ENCODE assay signal across 30 cellular contexts in the genomic region with DNA sequence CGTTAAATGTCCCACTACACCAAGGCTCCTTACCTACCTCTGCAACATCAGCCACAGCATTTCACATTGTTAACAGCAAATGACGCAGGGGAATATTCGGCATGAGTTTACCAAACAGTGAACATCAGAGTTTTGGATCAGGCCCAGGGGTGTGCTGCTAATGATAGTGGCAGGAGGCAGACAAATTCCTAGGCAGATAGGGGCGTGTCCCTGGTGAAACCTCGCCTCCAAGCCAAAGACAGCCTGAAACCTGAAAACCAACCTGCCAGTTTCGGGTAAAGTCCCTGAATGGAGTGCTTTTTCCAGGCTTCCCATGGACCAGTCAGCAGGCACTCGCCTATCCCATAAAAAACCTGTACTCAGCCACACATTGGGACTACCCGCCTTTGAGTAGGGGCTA.
"Had no signal": no experiment of that assay in that cellular context is flagged by ENCODE, and none has a peak within 500 bp of the region (broad histone marks: within the 10 kb centered on the region; RNA-seq: fewer than 3 reads in every experiment).

No MANE protein-coding gene starts in this region.

- H3K9ac ChIP-seq: SK-N-SH had no signal

- DNase-seq: activated CD4-positive, alpha-beta T cell treated with anti-CD3 and anti-CD28 coated beads, Interleukin-2, amount 10 ng/mL, durations not matched to agents 24 days and 14 days; activated CD4-positive, alpha-beta T cell treated with anti-CD3 and anti-CD28 coated beads, Interleukin-2, amount 50 U/mL, for 4 hours; activated CD8-positive, alpha-beta T cell treated with anti-CD3 and anti-CD28 coated beads for 36 hours; activated effector memory CD4-positive, alpha-beta T cell treated with anti-CD3 and anti-CD28 coated beads, Interleukin-2, amount 50 U/mL, for 16 hours; activated naive CD4-positive, alpha-beta T cell; activated naive CD4-positive, alpha-beta T cell treated with anti-CD3 and anti-CD28 coated beads, Interleukin-2, amount 50 U/mL, for 16 hours; activated naive CD8-positive, alpha-beta T cell treated with anti-CD3 and anti-CD28 coated beads for 36 hours; activated T-cell treated with anti-CD3 and anti-CD28 coated beads, Interleukin-2, amount 50 U/mL, for 1 hour; activated T-cell treated with anti-CD3 and anti-CD28 coated beads, Interleukin-2, amount 50 U/mL, for 72 hours; amniotic stem cell; Karpas-422; NCI-H1105; NCI-H1417 treated with DMSO at 0.1 percent for 48 hours; NCI-H1694; NCI-H1930; NCI-H345; NCI-H510A; NCI-H526; NCI-H748 treated with DMSO at 0.1 percent for 48 hours; NK-92 treated with Interleukin-12 subunit alpha and Interleukin-12 subunit beta, amount 100 ng/mL, for 24 hours; PC-3; Peyer's patch; RPMI8226; SHP77 treated with DMSO at 0.1 percent for 48 hours; SK-N-SH had no signal

- H3K27ac Mint-ChIP-seq: activated CD4-positive, alpha-beta T cell treated with anti-CD3 and anti-CD28 coated beads, Interleukin-2, amount 10 ng/mL, durations not matched to agents 24 days and 14 days; activated CD8-positive, alpha-beta T cell treated with anti-CD3 and anti-CD28 coated beads for 36 hours; activated naive CD8-positive, alpha-beta T cell treated with anti-CD3 and anti-CD28 coated beads for 36 hours; activated T-cell treated with anti-CD3 and anti-CD28 coated beads, Interleukin-2, amount 50 U/mL, for 72 hours; activated T-helper 17 cell treated with anti-CD3 and anti-CD28 coated beads, Interleukin-2, amount 50 U/mL, for 72 hours; T-helper 1 cell treated with Interleukin-12 subunit alpha and Interleukin-12 subunit beta and Interleukin-4 antibody, amounts not matched to agents 30 μg/mL and 1 μg/mL, for 36 hours; T-helper 2 cell treated with Interferon-gamma antibody and Interleukin-4, amounts not matched to agents 5 μg/mL and 100 μg/mL, for 36 hours had no signal

- ATAC-seq: activated CD8-positive, alpha-beta T cell treated with anti-CD3 and anti-CD28 coated beads for 36 hours; activated T-cell treated with anti-CD3 and anti-CD28 coated beads, Interleukin-2, amount 50 U/mL, for 72 hours; activated T-helper 17 cell treated with anti-CD3 and anti-CD28 coated beads, Interleukin-2, amount 50 U/mL, for 72 hours; PC-3 had no signal

- H3K36me3 ChIP-seq: ascending aorta, Peyer's patch, SJSA1 had no signal

- H3K27ac ChIP-seq: ascending aorta, Peyer's patch, SJSA1 had no signal

- H3K4me1 Mint-ChIP-seq: activated CD4-positive, alpha-beta T cell treated with anti-CD3 and anti-CD28 coated beads, Interleukin-2, amount 10 ng/mL, durations not matched to agents 24 days and 14 days; activated naive CD8-positive, alpha-beta T cell treated with anti-CD3 and anti-CD28 coated beads for 36 hours; activated T-helper 17 cell treated with anti-CD3 and anti-CD28 coated beads, Interleukin-2, amount 50 U/mL, for 72 hours had no signal

- H3K4me3 Mint-ChIP-seq: activated CD4-positive, alpha-beta T cell treated with anti-CD3 and anti-CD28 coated beads, Interleukin-2, amount 10 ng/mL, durations not matched to agents 24 days and 14 days; activated CD8-positive, alpha-beta T cell treated with anti-CD3 and anti-CD28 coated beads for 36 hours; activated naive CD8-positive, alpha-beta T cell treated with anti-CD3 and anti-CD28 coated beads for 36 hours; activated T-cell treated with anti-CD3 and anti-CD28 coated beads, Interleukin-2, amount 50 U/mL, for 72 hours; activated T-helper 17 cell treated with anti-CD3 and anti-CD28 coated beads, Interleukin-2, amount 50 U/mL, for 72 hours; T-helper 1 cell treated with Interleukin-12 subunit alpha and Interleukin-12 subunit beta and Interleukin-4 antibody, amounts not matched to agents 30 μg/mL and 1 μg/mL, for 36 hours; T-helper 2 cell treated with Interferon-gamma antibody and Interleukin-4, amounts not matched to agents 5 μg/mL and 100 μg/mL, for 36 hours had no signal

- H3K4me1 ChIP-seq: ascending aorta, Peyer's patch, SJSA1 had no signal

- H3K4me2 ChIP-seq: SK-N-SH had no signal

- H3K4me3 ChIP-seq: ascending aorta, Peyer's patch, SJSA1 had no signal

- H3K27me3 ChIP-seq: ascending aorta, Peyer's patch, SJSA1 had no signal
